In genomic region chr10:45005284-45005683, GRCh38 we compare ENCODE assay signal across 2 cellular contexts.
TF ChIP-seq lines count a peak whose summit lies in the region.

No MANE protein-coding gene starts in this region.

TF ChIP-seq in HepG2, 621 proteins besides CTCF, POLR2A, EP300 and RAD21 (continues in another document):
- TF ChIP-seq PPARG (CRISPR knock-in tag; conservative IDR thresholded peaks at IDR 0.05) (peak; percentile 75), MIER3 (CRISPR knock-in tag; IDR thresholded peaks at IDR 0.05; ENCODE audit: borderline replicate concordance) (peak; percentile 46; the same call in 1 of the 2 replicates), SRSF1 (optimal IDR thresholded peaks at IDR 0.05; ENCODE audit: low read depth, low read length) (no peak), RARA (CRISPR knock-in tag; IDR thresholded peaks at IDR 0.05) (peak; percentile 97), ZKSCAN8 (CRISPR knock-in tag; IDR thresholded peaks at IDR 0.05; ENCODE audit: borderline replicate concordance) (peak; percentile 56; the same call in 1 of the 2 replicates), NFIC (IDR thresholded peaks at IDR 0.05; ENCODE audit: low read length) (peak; percentile 83; the same call in 1 of the 2 replicates), FOXP4 (CRISPR knock-in tag; IDR thresholded peaks at IDR 0.05) (peak; percentile 94), ZBTB49 (CRISPR knock-in tag; IDR thresholded peaks at IDR 0.05; ENCODE audit: borderline replicate concordance) (no peak), TCF7 (IDR thresholded peaks at IDR 0.05; ENCODE audit: low read depth) (peak; percentile 51; the same call in 1 of the 2 replicates), SYNCRIP (IDR thresholded peaks at IDR 0.05; ENCODE audit: insufficient read depth, low read depth, low read length) (no peak)
- TF ChIP-seq, protein P1, sequence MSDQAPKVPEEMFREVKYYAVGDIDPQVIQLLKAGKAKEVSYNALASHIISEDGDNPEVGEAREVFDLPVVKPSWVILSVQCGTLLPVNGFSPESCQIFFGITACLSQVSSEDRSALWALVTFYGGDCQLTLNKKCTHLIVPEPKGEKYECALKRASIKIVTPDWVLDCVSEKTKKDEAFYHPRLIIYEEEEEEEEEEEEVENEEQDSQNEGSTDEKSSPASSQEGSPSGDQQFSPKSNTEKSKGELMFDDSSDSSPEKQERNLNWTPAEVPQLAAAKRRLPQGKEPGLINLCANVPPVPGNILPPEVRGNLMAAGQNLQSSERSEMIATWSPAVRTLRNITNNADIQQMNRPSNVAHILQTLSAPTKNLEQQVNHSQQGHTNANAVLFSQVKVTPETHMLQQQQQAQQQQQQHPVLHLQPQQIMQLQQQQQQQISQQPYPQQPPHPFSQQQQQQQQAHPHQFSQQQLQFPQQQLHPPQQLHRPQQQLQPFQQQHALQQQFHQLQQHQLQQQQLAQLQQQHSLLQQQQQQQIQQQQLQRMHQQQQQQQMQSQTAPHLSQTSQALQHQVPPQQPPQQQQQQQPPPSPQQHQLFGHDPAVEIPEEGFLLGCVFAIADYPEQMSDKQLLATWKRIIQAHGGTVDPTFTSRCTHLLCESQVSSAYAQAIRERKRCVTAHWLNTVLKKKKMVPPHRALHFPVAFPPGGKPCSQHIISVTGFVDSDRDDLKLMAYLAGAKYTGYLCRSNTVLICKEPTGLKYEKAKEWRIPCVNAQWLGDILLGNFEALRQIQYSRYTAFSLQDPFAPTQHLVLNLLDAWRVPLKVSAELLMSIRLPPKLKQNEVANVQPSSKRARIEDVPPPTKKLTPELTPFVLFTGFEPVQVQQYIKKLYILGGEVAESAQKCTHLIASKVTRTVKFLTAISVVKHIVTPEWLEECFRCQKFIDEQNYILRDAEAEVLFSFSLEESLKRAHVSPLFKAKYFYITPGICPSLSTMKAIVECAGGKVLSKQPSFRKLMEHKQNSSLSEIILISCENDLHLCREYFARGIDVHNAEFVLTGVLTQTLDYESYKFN (CRISPR knock-in tag; conservative IDR thresholded peaks at IDR 0.05), result peak; percentile 85

TF ChIP-seq in GM12891, 5 proteins besides CTCF, POLR2A, EP300 and RAD21:
- TF ChIP-seq POLR2AphosphoS5 (IDR thresholded peaks at IDR 0.05; ENCODE audit: low read depth, low read length) (no peak), PAX5 (IDR thresholded peaks at IDR 0.05; ENCODE audit: insufficient read depth, low read length, severe bottlenecking) (no peak), SPI1 (IDR thresholded peaks at IDR 0.05; ENCODE audit: low read depth, low read length) (no peak), TAF1 (IDR thresholded peaks at IDR 0.05; ENCODE audit: low read depth, low read length) (no peak), POU2F2 (IDR thresholded peaks at IDR 0.05; ENCODE audit: low read depth, low read length) (no peak)
